ENCODE assay signal across 22 cellular contexts in genomic region chr1:85571181-85571540, GRCh38. TPM values are rescaled to one million over a fixed set of nuclear protein-coding genes. Genes with fewer than 3 reads are reported as not detected.
DNase-seq lines count a peak whose midpoint lies in the region; ATAC-seq, FAIRE-seq and TF ChIP-seq lines count a peak whose summit lies in the region.
"Had no signal": no experiment of that assay in that cellular context is flagged by ENCODE, and none has a peak within 500 bp of the region (broad histone marks: within the 10 kb centered on the region; RNA-seq: fewer than 3 reads in every experiment).

No MANE protein-coding gene starts in this region.

- peaks cover 17 to 79% of the 10 kb centered on the region in 2 experiments for H3K79me1 ChIP-seq in IMR-90 (ENCODE audit: low read depth in 1 of 2, low read length in 2 of 2)

- H3K4me3 ChIP-seq in ACC112 (ENCODE audit: low read depth, low read length) (no peak overlapping the region), IMR-90 (ENCODE audit: insufficient read depth, low read depth, low read length) (no peak overlapping the region), osteoblast (ENCODE audit: insufficient read depth, low read length) (peak overlapping the region; percentile 4)
- H3K4me3 ChIP-seq: BLaER1, lower lobe of right lung, MG63 had no signal

- TF ChIP-seq POLR2A in IMR-90 (IDR thresholded peaks at IDR 0.05; ENCODE audit: low read depth, low read length): no peak

- FAIRE-seq in HTR-8/SVneo (lab: Jason Lieb, UNC): no peak
- no peak for FAIRE-seq in frontal cortex (lab: Jason Lieb, UNC)
- FAIRE-seq: GM19239 had no signal

- no peak overlapping the region; the same call in 1 of the 2 replicates for H3K4me2 ChIP-seq in IMR-90 (ENCODE audit: low read depth, low read length)
- H3K4me2 ChIP-seq in osteoblast (ENCODE audit: insufficient read depth, low read length): peak overlapping the region; percentile 59
- H3K4me2 ChIP-seq: BLaER1 had no signal

- H3K4ac ChIP-seq in IMR-90 (ENCODE audit: low read depth, low read length): peak overlapping the region; percentile 36; the same call in 1 of the 2 replicates

- no peak overlapping the region for H4K91ac ChIP-seq in IMR-90 (ENCODE audit: insufficient read depth, low read depth, low read length)

- H3K56ac ChIP-seq in IMR-90 (ENCODE audit: extremely low read depth, insufficient read depth, low read length): no peak overlapping the region

- H3K23ac ChIP-seq in IMR-90 (ENCODE audit: low read depth, low read length): peak overlapping the region; percentile 63; the same call in 1 of the 2 replicates

- H4K8ac ChIP-seq in IMR-90 (ENCODE audit: low read depth in 2 of 2, low read length in 2 of 2): no peak overlapping the region; a peak in 1 of 4 replicates

- H2AK9ac ChIP-seq in IMR-90 (replicated peaks; ENCODE audit: low read depth, low read length, poor library complexity): no peak overlapping the region

- H4K5ac ChIP-seq in IMR-90 (ENCODE audit: low read depth, low read length): peak overlapping the region; percentile 41; the same call in 1 of the 2 replicates

- H3K14ac ChIP-seq in IMR-90 (replicated peaks; ENCODE audit: low read depth, low read length): peak overlapping the region; percentile 73; the same call in 1 of the 2 replicates

- in situ Hi-C loops in IMR-90 (cut with MboI; ENCODE audit: low sequenced_read_pairs): loop anchor here (10.0 kb wide), 1 partner anchor 106 kb away; the partner anchor contains the start of gene DDAH1

- intact Hi-C loops in IMR-90 (cut with micrococcal nuclease): loop anchor here (10.0 kb wide), 1 partner anchor 166 kb away; no protein-coding TSS in a partner anchor

- no peak overlapping the region for H2BK20ac ChIP-seq in IMR-90 (ENCODE audit: low read depth, low read length)

- H3K9ac ChIP-seq in IMR-90 (ENCODE audit: low read depth, low read length): no peak overlapping the region
- H3K9ac ChIP-seq: BLaER1 had no signal

- H2BK5ac ChIP-seq in IMR-90 (ENCODE audit: low read depth, low read length, poor library complexity, severe bottlenecking): peak overlapping the region; percentile 95

- no peak for TF ChIP-seq CTCF in IMR-90 (conservative IDR thresholded peaks at IDR 0.05; ENCODE audit: low read depth, low read length)
- TF ChIP-seq CTCF in osteoblast (IDR thresholded peaks at IDR 0.05; ENCODE audit: extremely low read depth, low read depth, low read length): no peak

- no peak overlapping the region for H2AK5ac ChIP-seq in IMR-90 (ENCODE audit: low read depth, low read length)

- 20% methylated on average over 1 of the region's 2 CpGs; no CpG with 5 or more reads in 1 of the 2 experiments for WGBS in IMR-90 (ENCODE audit: extremely low coverage in 2 of 2, insufficient read length in 1 of 2), 2 experiments

- H3K27ac ChIP-seq in ACC112 (ENCODE audit: low read depth, low read length) (peak overlapping the region; percentile 67), IMR-90 (ENCODE audit: insufficient read depth, low read length) (no peak overlapping the region), osteoblast (ENCODE audit: low read depth, low read length) (peak overlapping the region; percentile 81)
- H3K27ac ChIP-seq: BLaER1, lower lobe of right lung had no signal

- H2BK15ac ChIP-seq in IMR-90 (ENCODE audit: low read depth, low read length): peak overlapping the region; percentile 9; the same call in 1 of the 3 replicates

- H2BK120ac ChIP-seq in IMR-90 (ENCODE audit: low read depth, low read length): peak overlapping the region; percentile 50

- peaks cover 50% of the 10 kb centered on the region for H3K9me1 ChIP-seq in IMR-90 (ENCODE audit: insufficient read depth, low read length)

- H3K9me3 ChIP-seq in IMR-90 (ENCODE audit: control insufficient read depth, insufficient read depth, low read length): no peaks in the 10 kb centered on the region
- H3K9me3 ChIP-seq in osteoblast (ENCODE audit: low read depth, low read length): no peaks in the 10 kb centered on the region
- H3K9me3 ChIP-seq: lower lobe of right lung, MG63 had no signal

- no peak for ATAC-seq in IMR-90 (ENCODE audit: low read depth)
- ATAC-seq in SK-N-SH treated with all-trans-retinoic acid at 6 μM for 48 hours: peak; percentile 1; the same call in 2 of the 3 replicates
- ATAC-seq: activated naive CD8-positive, alpha-beta T cell treated with anti-CD3 and anti-CD28 coated beads, Interleukin-2, amount 50 U/mL, for 24 hours; lower lobe of right lung had no signal

- peaks cover 68% of the 10 kb centered on the region for H4K20me1 ChIP-seq in IMR-90 (ENCODE audit: insufficient read depth, low read length)
- peaks cover 72% of the 10 kb centered on the region for H4K20me1 ChIP-seq in osteoblast (ENCODE audit: insufficient read depth, low read length)
- H4K20me1 ChIP-seq: BLaER1 had no signal

- H3K18ac ChIP-seq in IMR-90 (ENCODE audit: low read depth, low read length): no peak overlapping the region

- no TSS peak for BruUV-seq in IMR-90 (replicated peaks; lab: Mats Ljungman, UMichigan)

- no peak overlapping the region for H2AFZ ChIP-seq in ACC112 (ENCODE audit: low read length, unreplicated experiment)
- H2AFZ ChIP-seq in IMR-90 (replicated peaks; ENCODE audit: low read length, poor library complexity): no peak overlapping the region
- no peak overlapping the region for H2AFZ ChIP-seq in osteoblast (ENCODE audit: low read length)

- H3K4me1 ChIP-seq in ACC112 (ENCODE audit: control insufficient read depth, insufficient read depth, low read length, unreplicated experiment) (peaks cover 81% of the 10 kb centered on the region), IMR-90 (ENCODE audit: control insufficient read depth, insufficient read depth, low read length) (peaks cover 35% of the 10 kb centered on the region), osteoblast (ENCODE audit: insufficient read depth, low read length) (peaks cover 84% of the 10 kb centered on the region)
- H3K4me1 ChIP-seq: BLaER1, lower lobe of right lung had no signal

- CTCF ChIA-PET in IMR-90 (lab: Yijun Ruan, JAX): interaction anchor here (0.6 to 1.3 kb wide), 4 partner anchors 17 to 300 kb away, joined by 3 to 7 read pairs (median 3); no protein-coding TSS in a partner anchor

- H3K36me3 ChIP-seq in ACC112 (ENCODE audit: insufficient read depth, low read length) (0 out of 2 replicates have a peak, but pooled peaks cover 12% of the 10 kb centered on the region), IMR-90 (ENCODE audit: control insufficient read depth, insufficient read depth, low read length) (peaks cover 6% of the 10 kb centered on the region; the same call in 1 of the 2 replicates), osteoblast (ENCODE audit: insufficient read depth, low read length) (peaks cover 68% of the 10 kb centered on the region)
- H3K36me3 ChIP-seq: BLaER1, lower lobe of right lung had no signal

- H3K27me3 ChIP-seq in ACC112 (ENCODE audit: insufficient read depth, low read length) (no peaks in the 10 kb centered on the region), IMR-90 (ENCODE audit: control insufficient read depth, insufficient read depth, low read length) (no peaks in the 10 kb centered on the region), osteoblast (ENCODE audit: insufficient read depth, low read length) (no peaks in the 10 kb centered on the region)
- H3K27me3 ChIP-seq: BLaER1, MG63 had no signal

- POLR2A ChIA-PET in IMR-90 (lab: Charles Lee; ENCODE audit: unreplicated experiment): interaction anchor here (0.6 kb wide), 2 partner anchors 104 to 307 kb away, joined by 7 to 9 read pairs; no protein-coding TSS in a partner anchor

- DNase-seq in IMR-90 (peak; percentile 17), osteoblast (ENCODE audit: insufficient read length, low spot score, missing footprints) (no peak), HTR-8/SVneo (ENCODE audit: insufficient read length, low spot score) (no peak), glomerular visceral epithelial cell (ENCODE audit: extremely low spot score) (no peak), frontal cortex (ENCODE audit: low spot score in 2 of 2) (no peak)
- DNase-seq in effector CD4-positive, alpha-beta T cell: no peak
- DNase-seq: ACHN; activated CD4-positive, alpha-beta T cell treated with anti-CD3 and anti-CD28 coated beads for 4 hours; activated gamma-delta T cell treated with Interleukin-2 at 50 U/mL for 16 hours; activated naive CD8-positive, alpha-beta T cell treated with anti-CD3 and anti-CD28 coated beads, Interleukin-2, amount 50 U/mL, for 24 hours; activated T-cell treated with anti-CD3 and anti-CD28 coated beads, Interleukin-2, amount 50 U/mL, for 24 hours; Calu3; lower lobe of right lung; MG63; NCI-H1417 treated with DMSO at 0.1 percent for 48 hours; NCI-H2081 treated with DMSO at 0.1 percent for 48 hours; T-helper 2 cell had no signal

- dilution Hi-C loops in IMR-90 (cut with HindIII; ENCODE audit: low sequenced_read_pairs, unreplicated experiment): no loop called here

- H3K79me2 ChIP-seq in ACC112 (ENCODE audit: control insufficient read depth, insufficient read depth, low read length, unreplicated experiment) (peaks cover 72% of the 10 kb centered on the region), osteoblast (ENCODE audit: insufficient read depth, low read length) (peaks cover 98% of the 10 kb centered on the region)

- no peak for TF ChIP-seq RAD21 in IMR-90 (IDR thresholded peaks at IDR 0.05; ENCODE audit: low read length)

TF ChIP-seq in IMR-90, 13 proteins besides CTCF, POLR2A, EP300 and RAD21 (continues in another document):
- TF ChIP-seq MXI1 (IDR thresholded peaks at IDR 0.05; ENCODE audit: borderline replicate concordance, low read depth, low read length) (no peak), RCOR1 (IDR thresholded peaks at IDR 0.05; ENCODE audit: insufficient replicate concordance, low read length) (no peak), FOS (IDR thresholded peaks at IDR 0.05; ENCODE audit: low read depth, low read length) (no peak), MAFK (IDR thresholded peaks at IDR 0.05; ENCODE audit: low read depth, low read length) (no peak), BHLHE40 (IDR thresholded peaks at IDR 0.05; ENCODE audit: low read depth, low read length) (no peak), NFE2L2 (IDR thresholded peaks at IDR 0.05; ENCODE audit: low read depth, low read length) (no peak), CHD1 (IDR thresholded peaks at IDR 0.05; ENCODE audit: low read depth, low read length) (no peak)

TF ChIP-seq in SK-N-SH treated with all-trans-retinoic acid at 6 μM for 48 hours, 23 proteins besides CTCF, POLR2A, EP300 and RAD21 (continues in another document):
- no peak for TF ChIP-seq ZNF565 (CRISPR knock-in tag; conservative IDR thresholded peaks at IDR 0.05; ENCODE audit: low read depth)
- no peak for TF ChIP-seq ZNF70 (CRISPR knock-in tag; IDR thresholded peaks at IDR 0.05)
- no peak for TF ChIP-seq TCF4 (CRISPR knock-in tag; IDR thresholded peaks at IDR 0.05; ENCODE audit: borderline replicate concordance)
- TF ChIP-seq OSR1 (CRISPR knock-in tag; IDR thresholded peaks at IDR 0.05): no peak

RNA-seq across cellular contexts. Expression of gene CCN1, which starts 9.4 kb away (rescaled TPM):
- total RNA-seq in IMR-90 (2012; rRNA removed) (76.9 and 90.3 TPM in 2 replicates), osteoblast (58.9 and 81.8 TPM in 2 replicates), frontal cortex (1.6 TPM)
- 819 and 905 TPM in 2 replicates for polyA plus RNA-seq in IMR-90 (2012; rRNA removed)
- 700 and 814 TPM in 2 replicates for polyA plus RNA-seq in IMR-90 (2012; cell fraction: cytosol; rRNA removed)
- 1,179 and 1,372 TPM in 2 replicates for polyA plus RNA-seq in IMR-90 (2012; cell fraction: nucleus; rRNA removed; ENCODE audit: low replicate concordance)
- total RNA-seq: activated CD8-positive, alpha-beta memory T cell treated with anti-CD3 and anti-CD28 coated beads for 36 hours had no signal

Comparison
In these comparisons a context has a peak if more than half of its experiments do, and no peak if none do; other contexts are left out.
1. RNA of gene CCN1, which starts 9.4 kb away (total RNA-seq): 58.9 to 81.8 TPM in osteoblast and 76.9 to 90.3 TPM in IMR-90; 1.6 TPM in frontal cortex (single experiment); every median in the first group is over 10 times any median in the second.